12 cellular contexts compared by ENCODE assay signal in genomic region chr4:3389186-3389878, GRCh38. TPM values are rescaled to one million over a fixed set of nuclear protein-coding genes. Genes with fewer than 3 reads are reported as not detected.
DNase-seq lines count a peak whose midpoint lies in the region; ATAC-seq and TF ChIP-seq lines count a peak whose summit lies in the region.
"Had no signal": no experiment of that assay in that cellular context is flagged by ENCODE, and none has a peak within 500 bp of the region (broad histone marks: within the 10 kb centered on the region; RNA-seq: fewer than 3 reads in every experiment).

No MANE protein-coding gene starts in this region.

- no peak overlapping the region for H3K9ac ChIP-seq in rectal smooth muscle tissue (ENCODE audit: low read length)

- H3K4me3 ChIP-seq in GM06990 (replicated peaks; ENCODE audit: low read depth, low read length) (peak overlapping the region; percentile 13; the same call in 1 of the 2 replicates), foreskin fibroblast (ENCODE audit: low read depth in 1 of 2, low read length in 2 of 2) (peak overlapping the region; percentile 26 to 49), rectal smooth muscle tissue (ENCODE audit: low read length) (peak overlapping the region; percentile 50), mucosa of descending colon (no peak overlapping the region)

- DNase-seq in GM06990 (ENCODE audit: extremely low read depth, insufficient read length) (no peak), SKM-1 (lab: John Stamatoyannopoulos, UW; ENCODE audit: unreplicated experiment) (peak; percentile 60), foreskin fibroblast (no peak), NCI-H2107 (lab: John Stamatoyannopoulos, UW) (no peak), anterior cingulate cortex (lab: John Stamatoyannopoulos, UW) (no peak), mucosa of descending colon (no peak)
- DNase-seq: activated naive CD4-positive, alpha-beta T cell; DND-41 had no signal

- peaks cover 3% of the 10 kb centered on the region for H3K4me1 ChIP-seq in rectal smooth muscle tissue (ENCODE audit: control insufficient read depth, insufficient read depth, low read length)
- peaks cover 6% of the 10 kb centered on the region for H3K4me1 ChIP-seq in mucosa of descending colon (ENCODE audit: low read depth)

- TF ChIP-seq CTCF in GM06990 (IDR thresholded peaks at IDR 0.05; ENCODE audit: insufficient read depth, low read length, poor library complexity, severe bottlenecking) (no peak), foreskin fibroblast (IDR thresholded peaks at IDR 0.05; ENCODE audit: low read depth, low read length) (no peak), mucosa of descending colon (IDR thresholded peaks at IDR 0.05) (no peak)

- intact Hi-C loops in mucosa of descending colon (cut with DNase I, micrococcal nuclease) = no loop called here

- H3K36me3 ChIP-seq in GM06990 (ENCODE audit: control insufficient read depth, insufficient read depth, low read length) (no peaks in the 10 kb centered on the region), rectal smooth muscle tissue (ENCODE audit: control insufficient read depth, insufficient read depth, low read length) (no peaks in the 10 kb centered on the region), mucosa of descending colon (ENCODE audit: low read depth) (no peaks in the 10 kb centered on the region)

- H3K27ac ChIP-seq in rectal smooth muscle tissue (ENCODE audit: low read depth, low read length) = peak overlapping the region; percentile 27

- ATAC-seq in GM19397 (IDR thresholded peaks at IDR 0.05; ENCODE audit: unreplicated experiment) (no peak), mucosa of descending colon (no peak)

- H3K27me3 ChIP-seq in GM06990 (replicated peaks; ENCODE audit: control insufficient read depth, insufficient read depth, low read length) (no peaks in the 10 kb centered on the region), rectal smooth muscle tissue (ENCODE audit: control insufficient read depth, insufficient read depth, low read length) (no peaks in the 10 kb centered on the region)

- H3K9me3 ChIP-seq in mucosa of descending colon = no peaks in the 10 kb centered on the region

RNA-seq across cellular contexts. Expression of gene HGFAC, which starts 52.4 kb away (rescaled TPM):
- total RNA-seq in mucosa of descending colon = under 1 TPM in 1 of 3 donors, not detected in 2; 0.95 TPM
- total RNA-seq: HT1080, RPMI7951 had no signal
